Comparison of ENCODE assay signal across 9 cellular contexts in genomic region chr3:109098245-109098644, GRCh38. TPM values are rescaled to one million over a fixed set of nuclear protein-coding genes. Genes with fewer than 3 reads are reported as not detected.
A peak's percentile ranks its signal among the peaks of the same experiment; 100 is the strongest.
DNase-seq lines count a peak whose midpoint lies in the region; ATAC-seq and TF ChIP-seq lines count a peak whose summit lies in the region.
"Had no signal": no experiment of that assay in that cellular context is flagged by ENCODE, and none has a peak within 500 bp of the region (broad histone marks: within the 10 kb centered on the region; RNA-seq: fewer than 3 reads in every experiment).

No MANE protein-coding gene starts in this region.

- BruUV-seq in Calu3 (replicated peaks; lab: Mats Ljungman, UMichigan), result no TSS peak

- H3K27ac Mint-ChIP-seq in Calu3 (ENCODE audit: unreplicated experiment) (no peak overlapping the region), glutamatergic neuron (ENCODE audit: unreplicated experiment) (no peak overlapping the region)
- no peak overlapping the region for H3K27ac Mint-ChIP-seq in activated T-helper 1 cell treated with anti-CD3 and anti-CD28 coated beads, Interleukin-12 subunit alpha, Interleukin-12 subunit beta, Interleukin-2, Interleukin-4 antibody, amounts not matched to agents 30 ng/mL and 10 ng/mL and 1 ng/mL, durations not matched to agents 14 hours and 24 hours and 36 hours

- DNase-seq in Calu3 (peak; percentile 60), NCI-H526 (lab: John Stamatoyannopoulos, UW) (peak; percentile 32 to 68), glutamatergic neuron (no peak), AG08395 (ENCODE audit: low spot score) (no peak), NCI-H2081 treated with DMSO at 0.1 percent for 48 hours (lab: John Stamatoyannopoulos, UW) (no peak), DMS79 treated with DMSO at 0.1 percent for 48 hours (lab: John Stamatoyannopoulos, UW) (no peak)
- no peak for DNase-seq in activated T-helper 1 cell treated with anti-CD3 and anti-CD28 coated beads, Interleukin-12 subunit alpha, Interleukin-12 subunit beta, Interleukin-2, Interleukin-4 antibody, amounts not matched to agents 30 ng/mL and 10 ng/mL and 1 ng/mL, durations not matched to agents 14 hours and 24 hours and 36 hours (ENCODE audit: low spot score)
- DNase-seq: NK-92 treated with Interleukin-12 subunit alpha and Interleukin-12 subunit beta, amount 100 ng/mL, for 24 hours had no signal

- peak; percentile 53 for ATAC-seq in GM21423 (IDR thresholded peaks at IDR 0.05; ENCODE audit: unreplicated experiment)

- H3K27me3 Mint-ChIP-seq in Calu3 (ENCODE audit: unreplicated experiment) (no peaks in the 10 kb centered on the region), glutamatergic neuron (ENCODE audit: unreplicated experiment) (no peaks in the 10 kb centered on the region)
- H3K27me3 Mint-ChIP-seq in activated T-helper 1 cell treated with anti-CD3 and anti-CD28 coated beads, Interleukin-12 subunit alpha, Interleukin-12 subunit beta, Interleukin-2, Interleukin-4 antibody, amounts not matched to agents 30 ng/mL and 10 ng/mL and 1 ng/mL, durations not matched to agents 14 hours and 24 hours and 36 hours (ENCODE audit: insufficient read depth), result peaks cover 12% of the 10 kb centered on the region

- intact Hi-C loops in Calu3 (cut with micrococcal nuclease; ENCODE audit: unreplicated experiment), result loop anchor here (10.0 kb wide), 1 partner anchor 127 kb away; no protein-coding TSS in a partner anchor
- intact Hi-C loops in activated T-helper 1 cell treated with anti-CD3 and anti-CD28 coated beads, Interleukin-12 subunit alpha, Interleukin-12 subunit beta, Interleukin-2, Interleukin-4 antibody, amounts not matched to agents 30 ng/mL and 10 ng/mL and 1 ng/mL, durations not matched to agents 14 hours and 24 hours and 36 hours (cut with micrococcal nuclease), result no loop called here

- no peak overlapping the region for H3K4me3 Mint-ChIP-seq in Calu3 (ENCODE audit: low read depth, unreplicated experiment)
- no peak overlapping the region for H3K4me3 Mint-ChIP-seq in glutamatergic neuron (ENCODE audit: unreplicated experiment)
- H3K4me3 Mint-ChIP-seq in activated T-helper 1 cell treated with anti-CD3 and anti-CD28 coated beads, Interleukin-12 subunit alpha, Interleukin-12 subunit beta, Interleukin-2, Interleukin-4 antibody, amounts not matched to agents 30 ng/mL and 10 ng/mL and 1 ng/mL, durations not matched to agents 14 hours and 24 hours and 36 hours, result no peak overlapping the region

- no peaks in the 10 kb centered on the region for H3K4me1 Mint-ChIP-seq in Calu3 (ENCODE audit: low read depth, unreplicated experiment)
- H3K4me1 Mint-ChIP-seq in glutamatergic neuron (ENCODE audit: low read depth, unreplicated experiment), result peaks cover 3% of the 10 kb centered on the region
- H3K4me1 Mint-ChIP-seq in activated T-helper 1 cell treated with anti-CD3 and anti-CD28 coated beads, Interleukin-12 subunit alpha, Interleukin-12 subunit beta, Interleukin-2, Interleukin-4 antibody, amounts not matched to agents 30 ng/mL and 10 ng/mL and 1 ng/mL, durations not matched to agents 14 hours and 24 hours and 36 hours (ENCODE audit: low read depth), result no peaks in the 10 kb centered on the region

- peak; percentile 36 for TF ChIP-seq CTCF in Calu3 (IDR thresholded peaks at IDR 0.05; ENCODE audit: unreplicated experiment)
- TF ChIP-seq CTCF in glutamatergic neuron (IDR thresholded peaks at IDR 0.05; ENCODE audit: partially characterized antibody, unreplicated experiment), result peak; percentile 22

- no peaks in the 10 kb centered on the region for H3K9me3 Mint-ChIP-seq in Calu3 (ENCODE audit: low read depth, unreplicated experiment)
- no peaks in the 10 kb centered on the region for H3K9me3 Mint-ChIP-seq in glutamatergic neuron (ENCODE audit: unreplicated experiment)
- H3K9me3 Mint-ChIP-seq in activated T-helper 1 cell treated with anti-CD3 and anti-CD28 coated beads, Interleukin-12 subunit alpha, Interleukin-12 subunit beta, Interleukin-2, Interleukin-4 antibody, amounts not matched to agents 30 ng/mL and 10 ng/mL and 1 ng/mL, durations not matched to agents 14 hours and 24 hours and 36 hours, result no peaks in the 10 kb centered on the region

- no peaks in the 10 kb centered on the region for H3K36me3 Mint-ChIP-seq in Calu3 (ENCODE audit: insufficient read depth, unreplicated experiment)
- no peaks in the 10 kb centered on the region for H3K36me3 Mint-ChIP-seq in glutamatergic neuron (ENCODE audit: unreplicated experiment)
- H3K36me3 Mint-ChIP-seq in activated T-helper 1 cell treated with anti-CD3 and anti-CD28 coated beads, Interleukin-12 subunit alpha, Interleukin-12 subunit beta, Interleukin-2, Interleukin-4 antibody, amounts not matched to agents 30 ng/mL and 10 ng/mL and 1 ng/mL, durations not matched to agents 14 hours and 24 hours and 36 hours (ENCODE audit: low read depth), result no peaks in the 10 kb centered on the region

- CTCF ChIA-PET in Calu3 (lab: Charles Lee), result interaction anchor here (0.8 kb wide), 1 partner anchor 34 kb away, joined by 6 read pairs; no protein-coding TSS in a partner anchor

RNA-seq across cellular contexts. Expression of gene MORC1, which starts 19.7 kb away (rescaled TPM):
- not detected in 2 replicates for total RNA-seq in Calu3 (2022)
- total RNA-seq in glutamatergic neuron (ENCODE audit: unreplicated experiment), result not detected
- total RNA-seq in activated T-helper 1 cell treated with anti-CD3 and anti-CD28 coated beads, Interleukin-12 subunit alpha, Interleukin-12 subunit beta, Interleukin-2, Interleukin-4 antibody, amounts not matched to agents 30 ng/mL and 10 ng/mL and 1 ng/mL, durations not matched to agents 14 hours and 24 hours and 36 hours, result not detected in 2 replicates

RNA-seq across cellular contexts. Expression of gene C3orf85, which starts 38.3 kb away (rescaled TPM):
- total RNA-seq in Calu3 (2022) (not detected in 2 replicates), glutamatergic neuron (ENCODE audit: unreplicated experiment) (not detected)
- not detected in 2 replicates for total RNA-seq in activated T-helper 1 cell treated with anti-CD3 and anti-CD28 coated beads, Interleukin-12 subunit alpha, Interleukin-12 subunit beta, Interleukin-2, Interleukin-4 antibody, amounts not matched to agents 30 ng/mL and 10 ng/mL and 1 ng/mL, durations not matched to agents 14 hours and 24 hours and 36 hours

Comparison
In these comparisons a context has a peak if more than half of its experiments do, and no peak if none do; other contexts are left out.
1. DNase-seq: peak in Calu3 (single experiment) and NCI-H526 (2 of 2); none in glutamatergic neuron (single experiment), AG08395 (single experiment), NCI-H2081 treated with DMSO at 0.1 percent for 48 hours (single experiment), activated T-helper 1 cell treated with anti-CD3 and anti-CD28 coated beads, Interleukin-12 subunit alpha, Interleukin-12 subunit beta, Interleukin-2, Interleukin-4 antibody, amounts not matched to agents 30 ng/mL and 10 ng/mL and 1 ng/mL, durations not matched to agents 14 hours and 24 hours and 36 hours (single experiment) and DMS79 treated with DMSO at 0.1 percent for 48 hours (single experiment).